Comparison of ENCODE assay signal across 24 cellular contexts in the genomic region with DNA sequence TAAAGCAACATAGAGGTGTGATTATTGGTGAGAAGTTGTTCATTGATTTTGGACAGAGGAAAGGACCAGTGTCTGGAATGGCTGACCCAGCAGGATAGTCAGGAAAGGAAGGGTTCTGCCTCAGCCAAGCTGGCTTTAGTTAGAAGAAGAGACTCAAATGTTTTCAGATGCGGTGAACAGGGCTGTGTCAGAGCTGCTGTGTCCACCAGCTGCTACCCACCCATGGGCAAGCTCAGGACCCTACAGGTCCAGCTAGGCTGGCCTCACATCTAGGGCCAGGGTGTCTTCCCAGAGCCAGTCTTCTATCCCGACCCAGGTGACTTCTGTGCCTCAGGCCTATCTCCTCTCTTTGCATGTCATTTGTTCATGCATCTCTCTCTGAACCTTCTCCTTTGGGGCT. TPM values are rescaled to one million over a fixed set of nuclear protein-coding genes. Genes with fewer than 3 reads are reported as not detected.
"Had no signal": no experiment of that assay in that cellular context is flagged by ENCODE, and none has a peak within 500 bp of the region (broad histone marks: within the 10 kb centered on the region; RNA-seq: fewer than 3 reads in every experiment).

No MANE protein-coding gene starts in this region.

- H2AFZ ChIP-seq: neural progenitor cell had no signal

- H3K27ac ChIP-seq: neural progenitor cell, pancreas, prostate gland, right atrium auricular region, right lobe of liver, sigmoid colon, stomach, thoracic aorta, thyroid gland, tibial nerve, upper lobe of left lung, vagina had no signal

- DNase-seq: naive thymus-derived CD4-positive, alpha-beta T cell; natural killer cell; occipital lobe; pancreas; retina; right lobe of liver; sigmoid colon; small intestine; stimulated activated CD4-positive, alpha-beta T cell treated with anti-CD3 and anti-CD28 coated beads, Interleukin-15, amount 100 ng/mL, for 24 hours; stimulated activated CD4-positive, alpha-beta T cell treated with anti-CD3 and anti-CD28 coated beads, Interleukin-2, amount 100 ng/mL, for 24 hours; stimulated activated CD4-positive, alpha-beta T cell treated with anti-CD3 and anti-CD28 coated beads, Interleukin-2, amount 100 ng/mL, for 48 hours; stimulated activated CD4-positive, alpha-beta T cell treated with anti-CD3 and anti-CD28 coated beads, Interleukin-4, amount 100 ng/mL, for 24 hours; stimulated activated naive B cell treated with anti-CD40 and anti-IgM and Interleukin-4, amounts not matched to agents 10 μg/mL and 1 μg/mL and 100 μg/mL, for 72 hours; stimulated activated naive CD4-positive, alpha-beta T cell treated with Interleukin-2 at 50 U/mL for 16 hours; stomach; thyroid gland; trophoblast cell; upper lobe of left lung had no signal

- H3K27me3 ChIP-seq: neural progenitor cell, pancreas, right atrium auricular region, right lobe of liver, sigmoid colon, stomach, thyroid gland, tibial nerve, upper lobe of left lung, vagina had no signal

- H3K4me2 ChIP-seq: neural progenitor cell had no signal

- H3K4me3 ChIP-seq: neural progenitor cell, pancreas, prostate gland, right atrium auricular region, right lobe of liver, sigmoid colon, stomach, thoracic aorta, thyroid gland, tibial nerve, upper lobe of left lung, vagina had no signal

- H3K36me3 ChIP-seq: neural progenitor cell, pancreas, prostate gland, right atrium auricular region, right lobe of liver, sigmoid colon, stomach, thoracic aorta, thyroid gland, tibial nerve, upper lobe of left lung, vagina had no signal

- H3K4me1 ChIP-seq: neural progenitor cell, prostate gland, right atrium auricular region, right lobe of liver, sigmoid colon, stomach, thyroid gland, upper lobe of left lung had no signal

- H3K9me3 ChIP-seq: pancreas, prostate gland, right atrium auricular region, right lobe of liver, sigmoid colon, stomach, thoracic aorta, thyroid gland, tibial nerve, upper lobe of left lung, vagina had no signal

RNA-seq across cellular contexts. Expression of a gene that starts 37.3 kb away (rescaled TPM):
- total RNA-seq: naive thymus-derived CD4-positive, alpha-beta T cell; natural killer cell had no signal
